ENCODE assay signal across 23 cellular contexts in genomic region chr13:112683581-112683980, GRCh38.
"Had no signal": no experiment of that assay in that cellular context is flagged by ENCODE, and none has a peak within 500 bp of the region (broad histone marks: within the 10 kb centered on the region; RNA-seq: fewer than 3 reads in every experiment).

No MANE protein-coding gene starts in this region.

- DNase-seq: IMR-90, Kasumi-1, KG1, MM.1S, NCI-H1105, NCI-H1417 treated with DMSO at 0.1 percent for 48 hours, NCI-H146, NCI-H1694 treated with DMSO at 0.1 percent for 48 hours, NCI-H1930, NCI-H2081, NCI-H2107, NCI-H226, NCI-H446, NCI-H510A, NCI-H524 treated with DMSO at 0.1 percent for 48 hours, NCI-H69, NCI-H774, Right ventricle myocardium superior, RPMI8226, SIG-M5 had no signal

- ATAC-seq: HepG2 had no signal

- H3K4me1 ChIP-seq: SJSA1 had no signal

- H3K9me3 ChIP-seq: SJSA1 had no signal

- H3K4me3 ChIP-seq: SJSA1, SK-N-MC had no signal

- H3K36me3 ChIP-seq: SJSA1 had no signal

- H3K27me3 ChIP-seq: SJSA1 had no signal

- H3K27ac ChIP-seq: SJSA1, SK-N-MC had no signal
